28 cellular contexts compared by ENCODE assay signal in genomic region chr11:13310443-13310842, GRCh38. TPM values are rescaled to one million over a fixed set of nuclear protein-coding genes. Genes with fewer than 3 reads are reported as not detected.
DNase-seq lines count a peak whose midpoint lies in the region; ATAC-seq, FAIRE-seq and TF ChIP-seq lines count a peak whose summit lies in the region.
"Had no signal": no experiment of that assay in that cellular context is flagged by ENCODE, and none has a peak within 500 bp of the region (broad histone marks: within the 10 kb centered on the region; RNA-seq: fewer than 3 reads in every experiment).

No MANE protein-coding gene starts in this region.

- intact Hi-C loops in natural killer cell (cut with micrococcal nuclease), result no loop called here
- intact Hi-C loops in vagina (cut with DNase I), result no loop called here
- intact Hi-C loops in pancreas (cut with DNase I), result no loop called here

- DNase-seq in natural killer cell (no peak), T-helper 17 cell (no peak), fibroblast of villous mesenchyme (ENCODE audit: low read depth) (peak; percentile 48), vagina (ENCODE audit: extremely low spot score in 2 of 2) (no peak), NCI-H1694 treated with DMSO at 0.1 percent for 48 hours (lab: John Stamatoyannopoulos, UW) (no peak), pancreas (no peak)
- DNase-seq in natural killer cell treated with Interleukin-12 subunit alpha and Interleukin-12 subunit beta and Interleukin-15 and Interleukin-18, amount 100 ng/mL, for 72 hours (ENCODE audit: low spot score), result no peak
- DNase-seq: Caco-2; CD8-positive, alpha-beta T cell; DMS79; EL; GDM1; GOT3; HCEC 1CT; Karpas-422; NCI-H1092 treated with DMSO at 0.1 percent for 48 hours; NCI-H1436; NCI-H1930; NCI-H2107; NCI-H82; NK-92 treated with Interleukin-12 subunit alpha and Interleukin-12 subunit beta, amount 100 ng/mL, for 24 hours; PC-3; Right ventricle myocardium superior had no signal

- no peaks in the 10 kb centered on the region for H3K27me3 Mint-ChIP-seq in natural killer cell (ENCODE audit: low read depth in 2 of 2)
- no peaks in the 10 kb centered on the region for H3K27me3 Mint-ChIP-seq in natural killer cell treated with Interleukin-12 subunit alpha and Interleukin-12 subunit beta and Interleukin-15 and Interleukin-18, amount 100 ng/mL, for 72 hours
- no peaks in the 10 kb centered on the region for H3K27me3 Mint-ChIP-seq in T-helper 17 cell
- H3K27me3 Mint-ChIP-seq: IgD-negative memory B cell had no signal

- no peak overlapping the region for H3K4me3 ChIP-seq in fibroblast of villous mesenchyme (ENCODE audit: low read depth, low read length)
- no peak overlapping the region for H3K4me3 ChIP-seq in vagina
- no peak overlapping the region for H3K4me3 ChIP-seq in pancreas
- H3K4me3 ChIP-seq: GM12878 had no signal

- no peaks in the 10 kb centered on the region for H3K27me3 ChIP-seq in vagina
- H3K27me3 ChIP-seq in pancreas, result no peaks in the 10 kb centered on the region

- H3K36me3 ChIP-seq in vagina (peaks cover 0 to 4% of the 10 kb centered on the region in 2 donors), pancreas (no peaks in the 10 kb centered on the region)

- 93 to 96% methylated on average over 6 of the region's 6 CpGs for WGBS in pancreas, 2 donors

- no peak for TF ChIP-seq POLR2A in vagina (IDR thresholded peaks at IDR 0.05)

- H3K4me3 Mint-ChIP-seq in natural killer cell, result peak overlapping the region; percentile 14
- no peak overlapping the region for H3K4me3 Mint-ChIP-seq in natural killer cell treated with Interleukin-12 subunit alpha and Interleukin-12 subunit beta and Interleukin-15 and Interleukin-18, amount 100 ng/mL, for 72 hours
- H3K4me3 Mint-ChIP-seq in T-helper 17 cell, result peak overlapping the region; percentile 46
- H3K4me3 Mint-ChIP-seq: CD8-positive, alpha-beta T cell; IgD-negative memory B cell had no signal

- H3K4me1 ChIP-seq in vagina (peaks cover 66% of the 10 kb centered on the region), pancreas (no peaks in the 10 kb centered on the region)
- H3K4me1 ChIP-seq: Caco-2 had no signal

- no peaks in the 10 kb centered on the region for H3K9me3 Mint-ChIP-seq in natural killer cell
- no peaks in the 10 kb centered on the region for H3K9me3 Mint-ChIP-seq in natural killer cell treated with Interleukin-12 subunit alpha and Interleukin-12 subunit beta and Interleukin-15 and Interleukin-18, amount 100 ng/mL, for 72 hours
- H3K9me3 Mint-ChIP-seq: CD8-positive, alpha-beta T cell; IgD-negative memory B cell had no signal

- H3K4me1 Mint-ChIP-seq in natural killer cell (peaks cover 0 to 24% of the 10 kb centered on the region in 2 donors), T-helper 17 cell (peaks cover 54% of the 10 kb centered on the region)
- H3K4me1 Mint-ChIP-seq in natural killer cell treated with Interleukin-12 subunit alpha and Interleukin-12 subunit beta and Interleukin-15 and Interleukin-18, amount 100 ng/mL, for 72 hours (ENCODE audit: low read depth in 2 of 2), result peaks cover 53% of the 10 kb centered on the region in 2 donors

- no peaks in the 10 kb centered on the region for H3K36me3 Mint-ChIP-seq in natural killer cell
- H3K36me3 Mint-ChIP-seq in natural killer cell treated with Interleukin-12 subunit alpha and Interleukin-12 subunit beta and Interleukin-15 and Interleukin-18, amount 100 ng/mL, for 72 hours, result peaks cover 16% of the 10 kb centered on the region
- H3K36me3 Mint-ChIP-seq in T-helper 17 cell (ENCODE audit: low read depth), result peaks cover 23% of the 10 kb centered on the region

- no peak for FAIRE-seq in pancreas (lab: Jason Lieb, UNC)
- FAIRE-seq: GM12878 had no signal

- H3K9me3 ChIP-seq in T-helper 17 cell (ENCODE audit: control insufficient read depth, low read length, poor library complexity, severe bottlenecking) (no peaks in the 10 kb centered on the region), vagina (no peaks in the 10 kb centered on the region), pancreas (no peaks in the 10 kb centered on the region)
- H3K9me3 ChIP-seq: Caco-2 had no signal

- H3K27ac Mint-ChIP-seq in natural killer cell, result peak overlapping the region; percentile 29 to 71
- peak overlapping the region in 1 of 2 donors; percentile 8 for H3K27ac Mint-ChIP-seq in natural killer cell treated with Interleukin-12 subunit alpha and Interleukin-12 subunit beta and Interleukin-15 and Interleukin-18, amount 100 ng/mL, for 72 hours
- peak overlapping the region; percentile 91 for H3K27ac Mint-ChIP-seq in T-helper 17 cell
- H3K27ac Mint-ChIP-seq: CD8-positive, alpha-beta T cell had no signal

- ATAC-seq in natural killer cell (no peak), T-helper 17 cell (no peak), HG02610 (IDR thresholded peaks at IDR 0.05; ENCODE audit: unreplicated experiment) (no peak), pancreas (no peak)
- ATAC-seq in natural killer cell treated with Interleukin-12 subunit alpha and Interleukin-12 subunit beta and Interleukin-15 and Interleukin-18, amount 100 ng/mL, for 72 hours, result no peak
- ATAC-seq: CD8-positive, alpha-beta T cell; GM12878; PC-3 had no signal

- no peak for TF ChIP-seq CTCF in natural killer cell (IDR thresholded peaks at IDR 0.05)
- TF ChIP-seq CTCF in fibroblast of villous mesenchyme (IDR thresholded peaks at IDR 0.05; ENCODE audit: insufficient read depth, low read depth, low read length), result no peak
- TF ChIP-seq CTCF in vagina (IDR thresholded peaks at IDR 0.05), result no peak
- no peak for TF ChIP-seq CTCF in pancreas (IDR thresholded peaks at IDR 0.05)

- H3K27ac ChIP-seq in vagina (peak overlapping the region; percentile 26), pancreas (no peak overlapping the region)
- H3K27ac ChIP-seq: C4-2B, HL-60 had no signal

RNA-seq across cellular contexts. Expression of gene BMAL1, which starts 32.9 kb away (rescaled TPM):
- total RNA-seq in natural killer cell (100 to 1,000 TPM; 142 to 162 (median 145) TPM), T-helper 17 cell (100 to 1,000 TPM; 143 to 144 TPM), fibroblast of villous mesenchyme (10.4 and 11.0 TPM in 2 replicates), vagina (44.0 TPM), pancreas (10 to 100 TPM in 5 of 6 donors, 1 to 10 TPM in 1; 6.1 to 17.3 (median 13.9) TPM)
- 10 to 100 TPM; 61.4 to 82.1 TPM for total RNA-seq in natural killer cell treated with Interleukin-12 subunit alpha and Interleukin-12 subunit beta and Interleukin-15 and Interleukin-18, amount 100 ng/mL, for 72 hours
- polyA plus RNA-seq in pancreas, result 10 to 100 TPM in 1 of 2 donors, 1 to 10 TPM in 1; 9.5 to 11.0 TPM
